ENCODE assay signal across 2 cellular contexts in the genomic region with DNA sequence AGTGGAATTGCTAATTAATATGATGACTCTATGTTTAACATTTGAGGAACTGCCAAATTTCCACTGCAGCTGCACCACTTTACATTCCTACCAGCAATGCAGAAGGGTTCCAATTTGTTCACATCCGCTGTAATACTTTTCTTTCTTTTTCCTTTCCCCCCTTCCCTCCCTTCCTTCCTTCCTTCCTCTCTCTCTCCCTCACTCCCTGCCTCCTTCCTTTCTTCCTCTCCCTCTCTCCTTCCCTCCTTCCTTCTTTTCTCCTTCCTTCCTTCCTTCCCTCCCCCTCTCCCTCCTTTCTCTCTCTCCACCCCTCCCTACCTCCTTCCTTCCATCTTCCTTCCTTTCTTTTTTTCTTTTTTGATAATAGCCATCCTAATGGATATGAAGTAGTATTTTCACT.
TF ChIP-seq lines count a peak whose summit lies in the region.

No MANE protein-coding gene starts in this region.

TF ChIP-seq in HEK293, 187 proteins besides CTCF, POLR2A, EP300 and RAD21:
- TF ChIP-seq EGR2 (tag by site-specific recombination; IDR thresholded peaks at IDR 0.05; ENCODE audit: low read depth) (no peak), PRDM1 (tag by site-specific recombination; IDR thresholded peaks at IDR 0.05) (peak; percentile 72), SCRT2 (tag by site-specific recombination; IDR thresholded peaks at IDR 0.05) (no peak), ZFHX2 (tag by site-specific recombination; conservative IDR thresholded peaks at IDR 0.05) (no peak), ZNF830 (tag by site-specific recombination; IDR thresholded peaks at IDR 0.05; ENCODE audit: low read depth) (no peak), ZNF366 (tag by site-specific recombination; conservative IDR thresholded peaks at IDR 0.05) (peak; percentile 98), ZNF214 (tag by site-specific recombination; IDR thresholded peaks at IDR 0.05; ENCODE audit: borderline replicate concordance) (no peak), ZNF560 (tag by site-specific recombination; IDR thresholded peaks at IDR 0.05; ENCODE audit: borderline replicate concordance) (no peak), ZNF549 (tag by site-specific recombination; IDR thresholded peaks at IDR 0.05) (no peak)

TF ChIP-seq in K562, 482 proteins besides CTCF, POLR2A, EP300 and RAD21:
- TF ChIP-seq, protein P1, sequence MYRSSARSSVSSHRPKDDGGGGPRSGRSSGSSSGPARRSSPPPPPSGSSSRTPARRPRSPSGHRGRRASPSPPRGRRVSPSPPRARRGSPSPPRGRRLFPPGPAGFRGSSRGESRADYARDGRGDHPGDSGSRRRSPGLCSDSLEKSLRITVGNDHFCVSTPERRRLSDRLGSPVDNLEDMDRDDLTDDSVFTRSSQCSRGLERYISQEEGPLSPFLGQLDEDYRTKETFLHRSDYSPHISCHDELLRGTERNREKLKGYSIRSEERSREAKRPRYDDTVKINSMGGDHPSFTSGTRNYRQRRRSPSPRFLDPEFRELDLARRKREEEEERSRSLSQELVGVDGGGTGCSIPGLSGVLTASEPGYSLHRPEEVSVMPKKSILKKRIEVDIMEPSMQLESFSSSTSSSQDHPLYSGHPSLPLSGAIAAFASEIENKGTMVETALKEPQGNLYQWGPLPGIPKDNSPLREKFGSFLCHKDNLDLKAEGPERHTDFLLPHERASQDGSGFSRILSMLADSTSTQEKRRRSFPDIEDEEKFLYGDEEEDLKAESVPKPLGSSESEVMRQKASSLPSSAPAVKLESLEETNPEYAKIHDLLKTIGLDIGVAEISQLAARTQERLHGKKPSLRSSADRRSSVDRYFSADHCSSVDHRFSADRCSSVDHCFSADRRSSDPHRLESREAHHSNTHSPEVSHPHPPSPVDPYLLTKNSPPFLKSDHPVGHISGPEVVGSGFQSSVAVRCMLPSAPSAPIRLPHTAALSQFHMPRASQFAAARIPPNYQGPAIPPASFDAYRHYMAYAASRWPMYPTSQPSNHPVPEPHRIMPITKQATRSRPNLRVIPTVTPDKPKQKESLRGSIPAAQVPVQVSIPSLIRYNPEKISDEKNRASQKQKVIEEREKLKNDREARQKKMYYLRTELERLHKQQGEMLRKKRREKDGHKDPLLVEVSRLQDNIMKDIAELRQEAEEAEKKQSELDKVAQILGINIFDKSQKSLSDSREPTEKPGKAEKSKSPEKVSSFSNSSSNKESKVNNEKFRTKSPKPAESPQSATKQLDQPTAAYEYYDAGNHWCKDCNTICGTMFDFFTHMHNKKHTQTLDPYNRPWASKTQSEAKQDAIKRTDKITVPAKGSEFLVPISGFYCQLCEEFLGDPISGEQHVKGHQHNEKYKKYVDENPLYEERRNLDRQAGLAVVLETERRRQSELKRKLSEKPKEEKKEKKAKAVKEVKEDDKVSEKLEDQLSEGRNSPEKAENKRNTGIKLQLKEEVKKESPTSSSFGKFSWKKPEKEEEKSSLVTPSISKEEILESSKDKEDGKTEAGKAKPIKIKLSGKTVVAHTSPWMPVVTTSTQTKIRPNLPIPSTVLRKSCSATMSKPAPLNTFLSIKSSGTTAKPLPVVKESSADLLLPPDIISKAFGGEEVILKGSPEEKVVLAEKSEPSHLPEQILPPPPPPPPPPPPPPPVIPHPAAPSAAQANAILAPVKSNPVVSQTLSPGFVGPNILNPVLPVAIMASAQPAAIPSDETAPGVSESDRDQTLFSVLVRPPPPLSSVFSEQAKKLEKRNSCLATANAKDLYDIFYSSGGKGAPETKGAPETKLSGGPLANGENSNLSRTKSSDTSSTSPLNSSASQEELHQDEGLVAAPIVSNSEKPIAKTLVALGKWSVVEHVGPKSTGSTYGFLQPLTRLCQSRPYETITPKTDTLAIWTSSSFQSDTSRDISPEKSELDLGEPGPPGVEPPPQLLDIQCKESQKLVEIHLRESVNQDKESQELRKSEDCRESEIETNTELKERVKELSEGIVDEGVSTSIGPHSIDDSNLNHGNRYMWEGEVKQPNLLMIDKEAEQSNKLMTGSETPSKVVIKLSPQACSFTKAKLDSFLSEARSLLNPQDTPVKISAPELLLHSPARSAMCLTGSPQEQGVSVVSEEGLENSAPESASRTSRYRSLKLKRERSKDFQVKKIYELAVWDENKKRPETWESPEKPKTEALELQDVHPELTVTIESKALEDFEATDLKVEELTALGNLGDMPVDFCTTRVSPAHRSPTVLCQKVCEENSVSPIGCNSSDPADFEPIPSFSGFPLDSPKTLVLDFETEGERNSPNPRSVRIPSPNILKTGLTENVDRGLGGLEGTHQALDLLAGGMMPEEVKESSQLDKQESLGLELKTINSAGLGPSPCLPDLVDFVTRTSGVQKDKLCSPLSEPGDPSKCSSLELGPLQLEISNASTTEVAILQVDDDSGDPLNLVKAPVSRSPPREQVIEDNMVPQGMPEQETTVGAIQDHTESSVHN (IDR thresholded peaks at IDR 0.05; ENCODE audit: borderline replicate concordance in 1 of 2, low read depth in 1 of 2), result no peak
- TF ChIP-seq ZNF778 (CRISPR knock-in tag; IDR thresholded peaks at IDR 0.05) (no peak), MTA1 (IDR thresholded peaks at IDR 0.05; ENCODE audit: borderline replicate concordance) (peak; percentile 41; the same call in 1 of the 2 replicates), ZNF444 (CRISPR knock-in tag; IDR thresholded peaks at IDR 0.05) (no peak), ZNF143 (CRISPR knock-in tag; IDR thresholded peaks at IDR 0.05) (no peak), ZNF316 (IDR thresholded peaks at IDR 0.05) (no peak), E2F3 (CRISPR knock-in tag; IDR thresholded peaks at IDR 0.05) (no peak), ADNP (tag; IDR thresholded peaks at IDR 0.05) (no peak), XRCC4 (IDR thresholded peaks at IDR 0.05; ENCODE audit: extremely low read depth, insufficient read depth, insufficient read length) (no peak), SREBF1 (IDR thresholded peaks at IDR 0.05; ENCODE audit: borderline replicate concordance, low read depth, low read length) (no peak), ZFPM2 (CRISPR knock-in tag; IDR thresholded peaks at IDR 0.05) (no peak)
- TF ChIP-seq, protein P2, sequence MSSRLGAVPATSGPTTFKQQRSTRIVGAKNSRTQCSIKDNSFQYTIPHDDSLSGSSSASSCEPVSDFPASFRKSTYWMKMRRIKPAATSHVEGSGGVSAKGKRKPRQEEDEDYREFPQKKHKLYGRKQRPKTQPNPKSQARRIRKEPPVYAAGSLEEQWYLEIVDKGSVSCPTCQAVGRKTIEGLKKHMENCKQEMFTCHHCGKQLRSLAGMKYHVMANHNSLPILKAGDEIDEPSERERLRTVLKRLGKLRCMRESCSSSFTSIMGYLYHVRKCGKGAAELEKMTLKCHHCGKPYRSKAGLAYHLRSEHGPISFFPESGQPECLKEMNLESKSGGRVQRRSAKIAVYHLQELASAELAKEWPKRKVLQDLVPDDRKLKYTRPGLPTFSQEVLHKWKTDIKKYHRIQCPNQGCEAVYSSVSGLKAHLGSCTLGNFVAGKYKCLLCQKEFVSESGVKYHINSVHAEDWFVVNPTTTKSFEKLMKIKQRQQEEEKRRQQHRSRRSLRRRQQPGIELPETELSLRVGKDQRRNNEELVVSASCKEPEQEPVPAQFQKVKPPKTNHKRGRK (tag; IDR thresholded peaks at IDR 0.05), result peak; percentile 72; the same call in 1 of the 2 replicates
- TF ChIP-seq, protein P3, sequence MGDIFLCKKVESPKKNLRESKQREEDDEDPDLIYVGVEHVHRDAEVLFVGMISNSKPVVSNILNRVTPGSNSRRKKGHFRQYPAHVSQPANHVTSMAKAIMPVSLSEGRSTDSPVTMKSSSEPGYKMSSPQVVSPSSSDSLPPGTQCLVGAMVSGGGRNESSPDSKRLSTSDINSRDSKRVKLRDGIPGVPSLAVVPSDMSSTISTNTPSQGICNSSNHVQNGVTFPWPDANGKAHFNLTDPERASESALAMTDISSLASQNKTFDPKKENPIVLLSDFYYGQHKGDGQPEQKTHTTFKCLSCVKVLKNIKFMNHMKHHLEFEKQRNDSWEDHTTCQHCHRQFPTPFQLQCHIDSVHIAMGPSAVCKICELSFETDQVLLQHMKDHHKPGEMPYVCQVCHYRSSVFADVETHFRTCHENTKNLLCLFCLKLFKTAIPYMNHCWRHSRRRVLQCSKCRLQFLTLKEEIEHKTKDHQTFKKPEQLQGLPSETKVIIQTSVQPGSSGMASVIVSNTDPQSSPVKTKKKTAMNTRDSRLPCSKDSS (IDR thresholded peaks at IDR 0.05; ENCODE audit: low read depth, partially characterized antibody), result peak; percentile 17
